ENCODE assay signal across 9 cellular contexts in genomic region chr6:166005401-166005845, GRCh38.
A peak's percentile ranks its signal among the peaks of the same experiment; 100 is the strongest.
DNase-seq lines count a peak whose midpoint lies in the region; ATAC-seq and TF ChIP-seq lines count a peak whose summit lies in the region.
"Had no signal": no experiment of that assay in that cellular context is flagged by ENCODE, and none has a peak within 500 bp of the region (broad histone marks: within the 10 kb centered on the region; RNA-seq: fewer than 3 reads in every experiment).

No MANE protein-coding gene starts in this region.

- peak overlapping the region; percentile 25 to 70 (median 57) for H3K27ac ChIP-seq in Peyer's patch
- H3K27ac ChIP-seq in esophagus muscularis mucosa (replicated peaks in 1 of 4) = peak overlapping the region; percentile 75 to 85 (median 80)
- peak overlapping the region; percentile 41 to 71 for H3K27ac ChIP-seq in tibial artery

- no peak for ATAC-seq in GM19035 (IDR thresholded peaks at IDR 0.05; ENCODE audit: unreplicated experiment)

- intact Hi-C loops in esophagus muscularis mucosa (cut with DNase I) = no loop called here
- intact Hi-C loops in tibial artery (cut with DNase I; ENCODE audit: low total_unique reads) = no loop called here

- DNase-seq in Peyer's patch (no peak), esophagus muscularis mucosa (ENCODE audit: extremely low spot score) (peak; percentile 90), tibial artery (peak; percentile 54 to 88), NOMO-1 treated with DMSO at 0.1 percent for 48 hours (lab: John Stamatoyannopoulos, UW; ENCODE audit: unreplicated experiment) (no peak)
- DNase-seq in activated naive CD4-positive, alpha-beta T cell treated with anti-CD3 and anti-CD28 coated beads, Interleukin-2, amount 50 U/mL, for 16 hours = no peak
- no peak for DNase-seq in activated CD4-positive, alpha-beta T cell treated with anti-CD3 and anti-CD28 coated beads, Interleukin-2, amount 50 U/mL, for 4 hours
- DNase-seq: naive B cell had no signal

- peaks cover 0 to 3% of the 10 kb centered on the region in 2 donors for H3K27me3 ChIP-seq in Peyer's patch
- peaks cover 0 to 49% (median 8%) of the 10 kb centered on the region in 4 donors for H3K27me3 ChIP-seq in esophagus muscularis mucosa
- H3K27me3 ChIP-seq in mucosa of stomach (ENCODE audit: control insufficient read depth, insufficient read depth, low read length) = peaks cover 48% of the 10 kb centered on the region
- peaks cover 0 to 40% of the 10 kb centered on the region in 2 donors for H3K27me3 ChIP-seq in tibial artery

- TF ChIP-seq POLR2A in Peyer's patch (IDR thresholded peaks at IDR 0.05) (no peak), esophagus muscularis mucosa (IDR thresholded peaks at IDR 0.05; ENCODE audit: low read depth) (no peak)

- H3K36me3 ChIP-seq in Peyer's patch (no peaks in the 10 kb centered on the region), esophagus muscularis mucosa (no peaks in the 10 kb centered on the region), mucosa of stomach (ENCODE audit: control insufficient read depth, insufficient read depth, low read length) (no peaks in the 10 kb centered on the region), tibial artery (no peaks in the 10 kb centered on the region)

- H3K9ac ChIP-seq in mucosa of stomach (ENCODE audit: low read length) = peak overlapping the region; percentile 39

- H3K4me3 ChIP-seq in Peyer's patch = peak overlapping the region in 3 of 4 donors; percentile 10 to 35 (median 30)
- H3K4me3 ChIP-seq in esophagus muscularis mucosa = peak overlapping the region; percentile 52 to 58 (median 53)
- no peak overlapping the region for H3K4me3 ChIP-seq in mucosa of stomach (ENCODE audit: low read length)
- H3K4me3 ChIP-seq in tibial artery = peak overlapping the region; percentile 44 to 54

- TF ChIP-seq CTCF in Peyer's patch (IDR thresholded peaks at IDR 0.05) = no peak
- TF ChIP-seq CTCF in esophagus muscularis mucosa (IDR thresholded peaks at IDR 0.05) = no peak
- TF ChIP-seq CTCF in tibial artery (IDR thresholded peaks at IDR 0.05) = no peak

- TF ChIP-seq EP300 in esophagus muscularis mucosa (IDR thresholded peaks at IDR 0.05) = no peak

- H3K4me1 ChIP-seq in Peyer's patch (peaks cover 0 to 28% (median 0%) of the 10 kb centered on the region in 4 donors), esophagus muscularis mucosa (peaks cover 25 to 55% (median 52%) of the 10 kb centered on the region in 4 donors), mucosa of stomach (ENCODE audit: control insufficient read depth, insufficient read depth, low read length) (no peaks in the 10 kb centered on the region), tibial artery (peaks cover 0 to 42% (median 35%) of the 10 kb centered on the region in 4 donors)

- H3K9me3 ChIP-seq in Peyer's patch = no peaks in the 10 kb centered on the region
- H3K9me3 ChIP-seq in esophagus muscularis mucosa = no peaks in the 10 kb centered on the region
- no peaks in the 10 kb centered on the region for H3K9me3 ChIP-seq in mucosa of stomach (ENCODE audit: control insufficient read depth, low read length)
- no peaks in the 10 kb centered on the region for H3K9me3 ChIP-seq in tibial artery

- 4% methylated on average over 15 of the region's 19 CpGs for WGBS in esophagus muscularis mucosa

Comparison
In these comparisons a context has a peak if more than half of its experiments do, and no peak if none do; other contexts are left out.
1. DNase-seq: peak in esophagus muscularis mucosa (single experiment) and tibial artery (2 of 2); none in Peyer's patch (0 of 3), activated naive CD4-positive, alpha-beta T cell treated with anti-CD3 and anti-CD28 coated beads, Interleukin-2, amount 50 U/mL, for 16 hours (single experiment), NOMO-1 treated with DMSO at 0.1 percent for 48 hours (single experiment) and activated CD4-positive, alpha-beta T cell treated with anti-CD3 and anti-CD28 coated beads, Interleukin-2, amount 50 U/mL, for 4 hours (0 of 2).
2. Peak in every context shown above with its lines, with median percentiles within 50 percentile points of each other: H3K27ac ChIP-seq.